Comparison of ENCODE assay signal across 16 cellular contexts in genomic region chr10:86258940-86259339, GRCh38.
"Had no signal": no experiment of that assay in that cellular context is flagged by ENCODE, and none has a peak within 500 bp of the region (broad histone marks: within the 10 kb centered on the region; RNA-seq: fewer than 3 reads in every experiment).

No MANE protein-coding gene starts in this region.

- ATAC-seq: activated naive CD8-positive, alpha-beta T cell treated with anti-CD3 and anti-CD28 coated beads, Interleukin-2, amount 50 U/mL, for 24 hours; esophagus mucosa; natural killer cell treated with Interleukin-12 subunit alpha and Interleukin-12 subunit beta and Interleukin-15 and Interleukin-18, amount 100 ng/mL, for 72 hours; stimulated activated naive B cell treated with anti-CD40 and anti-IgM and Interleukin-4, amounts not matched to agents 10 μg/mL and 1 μg/mL and 100 μg/mL, for 72 hours had no signal

- H3K4me3 Mint-ChIP-seq: activated B cell treated with CpG ODN at 0.5 μM for 24 hours; activated naive CD4-positive, alpha-beta T cell treated with anti-CD3 and anti-CD28 coated beads for 36 hours; activated naive CD8-positive, alpha-beta T cell treated with anti-CD3 and anti-CD28 coated beads, Interleukin-2, amount 50 U/mL, for 24 hours; natural killer cell treated with Interleukin-12 subunit alpha and Interleukin-12 subunit beta and Interleukin-15 and Interleukin-18, amount 100 ng/mL, for 72 hours; stimulated activated naive B cell treated with anti-CD40 and anti-IgM and Interleukin-4, amounts not matched to agents 10 μg/mL and 1 μg/mL and 100 μg/mL, for 72 hours; T-helper 2 cell treated with Interferon-gamma antibody and Interleukin-4, amounts not matched to agents 5 μg/mL and 100 μg/mL, for 36 hours had no signal

- H3K27me3 ChIP-seq: ascending aorta, breast epithelium had no signal

- H3K9me3 Mint-ChIP-seq: activated naive CD4-positive, alpha-beta T cell treated with anti-CD3 and anti-CD28 coated beads for 36 hours; activated naive CD8-positive, alpha-beta T cell treated with anti-CD3 and anti-CD28 coated beads, Interleukin-2, amount 50 U/mL, for 24 hours; natural killer cell treated with Interleukin-12 subunit alpha and Interleukin-12 subunit beta and Interleukin-15 and Interleukin-18, amount 100 ng/mL, for 72 hours; T-helper 2 cell treated with Interferon-gamma antibody and Interleukin-4, amounts not matched to agents 5 μg/mL and 100 μg/mL, for 36 hours had no signal

- H3K4me1 ChIP-seq: ascending aorta, breast epithelium had no signal

- H3K27ac Mint-ChIP-seq: activated B cell treated with CpG ODN at 0.5 μM for 24 hours; activated naive CD4-positive, alpha-beta T cell treated with anti-CD3 and anti-CD28 coated beads for 36 hours; activated naive CD8-positive, alpha-beta T cell treated with anti-CD3 and anti-CD28 coated beads, Interleukin-2, amount 50 U/mL, for 24 hours; natural killer cell treated with Interleukin-12 subunit alpha and Interleukin-12 subunit beta and Interleukin-15 and Interleukin-18, amount 100 ng/mL, for 72 hours; stimulated activated naive B cell treated with anti-CD40 and anti-IgM and Interleukin-4, amounts not matched to agents 10 μg/mL and 1 μg/mL and 100 μg/mL, for 72 hours; T-helper 2 cell treated with Interferon-gamma antibody and Interleukin-4, amounts not matched to agents 5 μg/mL and 100 μg/mL, for 36 hours had no signal

- H3K36me3 Mint-ChIP-seq: natural killer cell treated with Interleukin-12 subunit alpha and Interleukin-12 subunit beta and Interleukin-15 and Interleukin-18, amount 100 ng/mL, for 72 hours; stimulated activated naive B cell treated with anti-CD40 and anti-IgM and Interleukin-4, amounts not matched to agents 10 μg/mL and 1 μg/mL and 100 μg/mL, for 72 hours had no signal

- DNase-seq: activated B cell treated with CpG ODN at 0.5 μM for 24 hours; activated CD4-positive, alpha-beta T cell treated with anti-CD3 and anti-CD28 coated beads for 48 hours; activated CD8-positive, alpha-beta memory T cell treated with anti-CD3 and anti-CD28 coated beads, Interleukin-2, amount 50 U/mL, for 48 hours; activated naive CD4-positive, alpha-beta T cell treated with anti-CD3 and anti-CD28 coated beads for 36 hours; activated naive CD8-positive, alpha-beta T cell treated with anti-CD3 and anti-CD28 coated beads, Interleukin-2, amount 50 U/mL, for 24 hours; dermis blood vessel endothelial cell; mesenchymal stem cell; stimulated activated CD4-positive, alpha-beta T cell treated with anti-CD3 and anti-CD28 coated beads, Interleukin-15, amount 100 ng/mL, for 24 hours; stimulated activated CD4-positive, alpha-beta T cell treated with anti-CD3 and anti-CD28 coated beads, Interleukin-4, amount 100 ng/mL, for 1 hour; stimulated activated naive B cell treated with anti-CD40 and anti-IgM and Interleukin-4, amounts not matched to agents 10 μg/mL and 1 μg/mL and 100 μg/mL, for 72 hours; transverse colon had no signal

- H3K27ac ChIP-seq: ascending aorta, breast epithelium, transverse colon had no signal

- H3K9me3 ChIP-seq: ascending aorta, breast epithelium, transverse colon had no signal

- H3K4me1 Mint-ChIP-seq: activated naive CD8-positive, alpha-beta T cell treated with anti-CD3 and anti-CD28 coated beads, Interleukin-2, amount 50 U/mL, for 24 hours; stimulated activated naive B cell treated with anti-CD40 and anti-IgM and Interleukin-4, amounts not matched to agents 10 μg/mL and 1 μg/mL and 100 μg/mL, for 72 hours had no signal
